1 cellular context compared by ENCODE assay signal in the genomic region with DNA sequence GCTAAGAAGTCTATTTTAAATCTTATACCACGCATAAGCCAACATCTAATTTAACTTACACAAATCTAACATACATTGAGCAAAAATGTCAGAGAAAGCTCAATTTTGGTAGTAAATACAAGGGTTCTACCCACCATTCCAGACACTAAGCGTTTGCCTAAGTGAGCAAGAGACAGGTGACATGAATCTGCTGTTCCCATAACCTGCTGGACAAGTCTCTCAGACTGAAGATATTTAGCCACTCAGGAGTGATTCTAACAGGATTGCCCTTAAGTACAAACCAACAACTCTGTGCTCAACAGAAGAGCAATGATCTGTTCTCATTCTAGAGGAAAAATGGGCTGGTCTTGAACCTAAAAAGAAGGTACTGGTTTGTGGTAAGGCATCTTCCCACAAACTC.
TF ChIP-seq lines count a peak whose summit lies in the region.

No MANE protein-coding gene starts in this region.

TF ChIP-seq in K562, 482 proteins besides CTCF, POLR2A, EP300 and RAD21 (continued from another document):
- TF ChIP-seq POLR2AphosphoS5 (IDR thresholded peaks at IDR 0.05; ENCODE audit: control insufficient read depth, insufficient read depth, low read depth, low read length) (no peak), HEY1 (CRISPR knock-in tag; IDR thresholded peaks at IDR 0.05; ENCODE audit: borderline replicate concordance) (no peak), ZFPM2 (CRISPR knock-in tag; IDR thresholded peaks at IDR 0.05) (no peak), GABPB1 (CRISPR knock-in tag; IDR thresholded peaks at IDR 0.05) (no peak), CC2D1A (IDR thresholded peaks at IDR 0.05) (no peak), RNF2 (IDR thresholded peaks at IDR 0.05) (no peak), ZC3H8 (IDR thresholded peaks at IDR 0.05) (no peak), ZBTB1 (CRISPR knock-in tag; IDR thresholded peaks at IDR 0.05; ENCODE audit: borderline replicate concordance, low read depth) (no peak)
- TF ChIP-seq, protein P1, sequence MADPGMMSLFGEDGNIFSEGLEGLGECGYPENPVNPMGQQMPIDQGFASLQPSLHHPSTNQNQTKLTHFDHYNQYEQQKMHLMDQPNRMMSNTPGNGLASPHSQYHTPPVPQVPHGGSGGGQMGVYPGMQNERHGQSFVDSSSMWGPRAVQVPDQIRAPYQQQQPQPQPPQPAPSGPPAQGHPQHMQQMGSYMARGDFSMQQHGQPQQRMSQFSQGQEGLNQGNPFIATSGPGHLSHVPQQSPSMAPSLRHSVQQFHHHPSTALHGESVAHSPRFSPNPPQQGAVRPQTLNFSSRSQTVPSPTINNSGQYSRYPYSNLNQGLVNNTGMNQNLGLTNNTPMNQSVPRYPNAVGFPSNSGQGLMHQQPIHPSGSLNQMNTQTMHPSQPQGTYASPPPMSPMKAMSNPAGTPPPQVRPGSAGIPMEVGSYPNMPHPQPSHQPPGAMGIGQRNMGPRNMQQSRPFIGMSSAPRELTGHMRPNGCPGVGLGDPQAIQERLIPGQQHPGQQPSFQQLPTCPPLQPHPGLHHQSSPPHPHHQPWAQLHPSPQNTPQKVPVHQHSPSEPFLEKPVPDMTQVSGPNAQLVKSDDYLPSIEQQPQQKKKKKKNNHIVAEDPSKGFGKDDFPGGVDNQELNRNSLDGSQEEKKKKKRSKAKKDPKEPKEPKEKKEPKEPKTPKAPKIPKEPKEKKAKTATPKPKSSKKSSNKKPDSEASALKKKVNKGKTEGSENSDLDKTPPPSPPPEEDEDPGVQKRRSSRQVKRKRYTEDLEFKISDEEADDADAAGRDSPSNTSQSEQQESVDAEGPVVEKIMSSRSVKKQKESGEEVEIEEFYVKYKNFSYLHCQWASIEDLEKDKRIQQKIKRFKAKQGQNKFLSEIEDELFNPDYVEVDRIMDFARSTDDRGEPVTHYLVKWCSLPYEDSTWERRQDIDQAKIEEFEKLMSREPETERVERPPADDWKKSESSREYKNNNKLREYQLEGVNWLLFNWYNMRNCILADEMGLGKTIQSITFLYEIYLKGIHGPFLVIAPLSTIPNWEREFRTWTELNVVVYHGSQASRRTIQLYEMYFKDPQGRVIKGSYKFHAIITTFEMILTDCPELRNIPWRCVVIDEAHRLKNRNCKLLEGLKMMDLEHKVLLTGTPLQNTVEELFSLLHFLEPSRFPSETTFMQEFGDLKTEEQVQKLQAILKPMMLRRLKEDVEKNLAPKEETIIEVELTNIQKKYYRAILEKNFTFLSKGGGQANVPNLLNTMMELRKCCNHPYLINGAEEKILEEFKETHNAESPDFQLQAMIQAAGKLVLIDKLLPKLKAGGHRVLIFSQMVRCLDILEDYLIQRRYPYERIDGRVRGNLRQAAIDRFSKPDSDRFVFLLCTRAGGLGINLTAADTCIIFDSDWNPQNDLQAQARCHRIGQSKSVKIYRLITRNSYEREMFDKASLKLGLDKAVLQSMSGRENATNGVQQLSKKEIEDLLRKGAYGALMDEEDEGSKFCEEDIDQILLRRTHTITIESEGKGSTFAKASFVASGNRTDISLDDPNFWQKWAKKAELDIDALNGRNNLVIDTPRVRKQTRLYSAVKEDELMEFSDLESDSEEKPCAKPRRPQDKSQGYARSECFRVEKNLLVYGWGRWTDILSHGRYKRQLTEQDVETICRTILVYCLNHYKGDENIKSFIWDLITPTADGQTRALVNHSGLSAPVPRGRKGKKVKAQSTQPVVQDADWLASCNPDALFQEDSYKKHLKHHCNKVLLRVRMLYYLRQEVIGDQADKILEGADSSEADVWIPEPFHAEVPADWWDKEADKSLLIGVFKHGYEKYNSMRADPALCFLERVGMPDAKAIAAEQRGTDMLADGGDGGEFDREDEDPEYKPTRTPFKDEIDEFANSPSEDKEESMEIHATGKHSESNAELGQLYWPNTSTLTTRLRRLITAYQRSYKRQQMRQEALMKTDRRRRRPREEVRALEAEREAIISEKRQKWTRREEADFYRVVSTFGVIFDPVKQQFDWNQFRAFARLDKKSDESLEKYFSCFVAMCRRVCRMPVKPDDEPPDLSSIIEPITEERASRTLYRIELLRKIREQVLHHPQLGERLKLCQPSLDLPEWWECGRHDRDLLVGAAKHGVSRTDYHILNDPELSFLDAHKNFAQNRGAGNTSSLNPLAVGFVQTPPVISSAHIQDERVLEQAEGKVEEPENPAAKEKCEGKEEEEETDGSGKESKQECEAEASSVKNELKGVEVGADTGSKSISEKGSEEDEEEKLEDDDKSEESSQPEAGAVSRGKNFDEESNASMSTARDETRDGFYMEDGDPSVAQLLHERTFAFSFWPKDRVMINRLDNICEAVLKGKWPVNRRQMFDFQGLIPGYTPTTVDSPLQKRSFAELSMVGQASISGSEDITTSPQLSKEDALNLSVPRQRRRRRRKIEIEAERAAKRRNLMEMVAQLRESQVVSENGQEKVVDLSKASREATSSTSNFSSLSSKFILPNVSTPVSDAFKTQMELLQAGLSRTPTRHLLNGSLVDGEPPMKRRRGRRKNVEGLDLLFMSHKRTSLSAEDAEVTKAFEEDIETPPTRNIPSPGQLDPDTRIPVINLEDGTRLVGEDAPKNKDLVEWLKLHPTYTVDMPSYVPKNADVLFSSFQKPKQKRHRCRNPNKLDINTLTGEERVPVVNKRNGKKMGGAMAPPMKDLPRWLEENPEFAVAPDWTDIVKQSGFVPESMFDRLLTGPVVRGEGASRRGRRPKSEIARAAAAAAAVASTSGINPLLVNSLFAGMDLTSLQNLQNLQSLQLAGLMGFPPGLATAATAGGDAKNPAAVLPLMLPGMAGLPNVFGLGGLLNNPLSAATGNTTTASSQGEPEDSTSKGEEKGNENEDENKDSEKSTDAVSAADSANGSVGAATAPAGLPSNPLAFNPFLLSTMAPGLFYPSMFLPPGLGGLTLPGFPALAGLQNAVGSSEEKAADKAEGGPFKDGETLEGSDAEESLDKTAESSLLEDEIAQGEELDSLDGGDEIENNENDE (IDR thresholded peaks at IDR 0.05; ENCODE audit: low read depth, low read length) = no peak
- TF ChIP-seq, protein P2, sequence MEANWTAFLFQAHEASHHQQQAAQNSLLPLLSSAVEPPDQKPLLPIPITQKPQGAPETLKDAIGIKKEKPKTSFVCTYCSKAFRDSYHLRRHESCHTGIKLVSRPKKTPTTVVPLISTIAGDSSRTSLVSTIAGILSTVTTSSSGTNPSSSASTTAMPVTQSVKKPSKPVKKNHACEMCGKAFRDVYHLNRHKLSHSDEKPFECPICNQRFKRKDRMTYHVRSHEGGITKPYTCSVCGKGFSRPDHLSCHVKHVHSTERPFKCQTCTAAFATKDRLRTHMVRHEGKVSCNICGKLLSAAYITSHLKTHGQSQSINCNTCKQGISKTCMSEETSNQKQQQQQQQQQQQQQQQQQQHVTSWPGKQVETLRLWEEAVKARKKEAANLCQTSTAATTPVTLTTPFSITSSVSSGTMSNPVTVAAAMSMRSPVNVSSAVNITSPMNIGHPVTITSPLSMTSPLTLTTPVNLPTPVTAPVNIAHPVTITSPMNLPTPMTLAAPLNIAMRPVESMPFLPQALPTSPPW (CRISPR knock-in tag; IDR thresholded peaks at IDR 0.05) = no peak
